ENCODE assay signal across 9 cellular contexts in genomic region chr4:27861381-27861787, GRCh38.
DNase-seq lines count a peak whose midpoint lies in the region; ATAC-seq lines count a peak whose summit lies in the region.
"Had no signal": no experiment of that assay in that cellular context is flagged by ENCODE, and none has a peak within 500 bp of the region (broad histone marks: within the 10 kb centered on the region; RNA-seq: fewer than 3 reads in every experiment).

No MANE protein-coding gene starts in this region.

- peak; percentile 69 for DNase-seq in COR-L47 (lab: John Stamatoyannopoulos, UW)
- DNase-seq in KBM-7, result peak; percentile 2
- DNase-seq in astrocyte of the hippocampus (ENCODE audit: low read depth, low spot score), result peak; percentile 36
- DNase-seq in left lobe of liver (ENCODE audit: low spot score), result peak; percentile 71
- no peak for DNase-seq in cerebellum (ENCODE audit: low spot score)
- DNase-seq in activated CD4-positive, alpha-beta T cell treated with anti-CD3 and anti-CD28 coated beads for 4 hours, result no peak
- no peak for DNase-seq in activated CD4-positive, alpha-beta T cell treated with anti-CD3 and anti-CD28 coated beads, Interleukin-2, amount 50 U/mL, for 48 hours
- DNase-seq: naive B cell had no signal

- ATAC-seq in left lobe of liver (peak; percentile 100), HG02870 (IDR thresholded peaks at IDR 0.05; ENCODE audit: unreplicated experiment) (no peak)

- in situ Hi-C loops in KBM-7 (cut with MboI; ENCODE audit: low pct_unique_long_range_greater_than_20kb, low sequenced_read_pairs), result no loop called here

Comparison
In these comparisons a context has a peak if more than half of its experiments do, and no peak if none do; other contexts are left out.
1. DNase-seq: peak in COR-L47 (single experiment), KBM-7 (single experiment), astrocyte of the hippocampus (single experiment) and left lobe of liver (single experiment); none in cerebellum (single experiment), activated CD4-positive, alpha-beta T cell treated with anti-CD3 and anti-CD28 coated beads for 4 hours (0 of 2) and activated CD4-positive, alpha-beta T cell treated with anti-CD3 and anti-CD28 coated beads, Interleukin-2, amount 50 U/mL, for 48 hours (0 of 2).